8 cellular contexts compared by ENCODE assay signal in the genomic region with DNA sequence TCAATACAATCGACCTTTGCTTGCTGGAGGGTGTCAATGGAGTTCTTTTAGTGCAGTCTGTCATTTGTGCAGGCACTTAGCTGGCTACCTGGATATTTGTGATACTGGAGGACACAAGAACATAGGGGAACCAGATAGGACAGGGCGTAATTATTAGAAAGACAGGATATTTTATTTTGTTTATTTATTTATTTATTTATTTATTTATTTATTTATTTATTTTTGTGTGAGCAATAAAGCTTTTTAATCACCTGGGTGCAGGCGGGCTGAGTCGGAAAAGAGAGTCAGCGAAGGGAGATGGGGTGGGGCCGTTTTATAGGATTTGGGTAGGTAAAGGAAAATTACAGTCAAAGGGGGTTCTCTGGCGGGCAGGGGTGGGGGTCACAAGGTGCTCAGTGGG. TPM values are rescaled to one million over a fixed set of nuclear protein-coding genes. Genes with fewer than 3 reads are reported as not detected.
A peak's percentile ranks its signal among the peaks of the same experiment; 100 is the strongest.
DNase-seq lines count a peak whose midpoint lies in the region; ATAC-seq, FAIRE-seq and TF ChIP-seq lines count a peak whose summit lies in the region.
"Not testable (repeated sequence)": the region's sequence is repeated elsewhere in the genome, so short reads cannot be mapped to it uniquely, and the experiment has no call there.
"Had no signal": no experiment of that assay in that cellular context is flagged by ENCODE, and none has a peak within 500 bp of the region (broad histone marks: within the 10 kb centered on the region; RNA-seq: fewer than 3 reads in every experiment).

No MANE protein-coding gene starts in this region.

- H3K27ac Mint-ChIP-seq in activated T-cell treated with anti-CD3 and anti-CD28 coated beads, Interleukin-2, amount 50 U/mL, for 72 hours: not testable (repeated sequence)

- intact Hi-C loops in PC-9 (cut with micrococcal nuclease; ENCODE audit: unreplicated experiment) (loop anchor here (5.0 to 10.0 kb wide), 6 partner anchors 68 to 1748 kb away; a partner anchor contains a TSS), K562 (cut with micrococcal nuclease) (loop anchor here (5.0 to 10.0 kb wide), 4 partner anchors 212 to 426 kb away; a partner anchor contains a TSS)

- H3K9ac ChIP-seq in DND-41 (ENCODE audit: low read depth, low read length): 0 out of 2 replicates have a peak overlapping the region, but pooled peaks have one; percentile 2
- H3K9ac ChIP-seq in HUES64 (ENCODE audit: low read depth, low read length); K562 (ENCODE audit: insufficient read depth in 1 of 2, low read depth in 2 of 2, low read length in 2 of 2); iPS-15b (ENCODE audit: low read depth, low read length); neural cell (ENCODE audit: low read length): not testable (repeated sequence)

- H4K20me1 ChIP-seq in DND-41 (ENCODE audit: insufficient read depth, low read length) (peaks cover 45% of the 10 kb centered on the region), PC-9 (ENCODE audit: insufficient read depth) (peaks cover 20% of the 10 kb centered on the region), K562 (replicated peaks; ENCODE audit: control insufficient read depth, insufficient read depth, low read length) (peaks cover 14% of the 10 kb centered on the region)
- H4K20me1 ChIP-seq in neural cell (ENCODE audit: insufficient read depth): not testable (repeated sequence)

- H3K4me1 ChIP-seq in DND-41 (ENCODE audit: insufficient read depth, low read length) (peaks cover 51% of the 10 kb centered on the region), HUES64 (ENCODE audit: insufficient read depth, low read length) (peaks cover 23% of the 10 kb centered on the region), PC-9 (replicated peaks; ENCODE audit: insufficient read depth) (peaks cover 15% of the 10 kb centered on the region), K562 (replicated peaks in 1 of 2; ENCODE audit: control insufficient read depth in 2 of 2, insufficient read depth in 2 of 2, low read length in 2 of 2) (peaks cover 5 to 12% of the 10 kb centered on the region in 2 experiments; a peak in 4 of 5 replicates), iPS-15b (ENCODE audit: control insufficient read depth, insufficient read depth, low read length) (peaks cover 15% of the 10 kb centered on the region)

- H3K4me2 ChIP-seq in DND-41 (ENCODE audit: insufficient read depth, low read length): peak overlapping the region; percentile 96
- H3K4me2 ChIP-seq in PC-9: peak overlapping the region; percentile 78; the same call in 1 of the 2 replicates
- H3K4me2 ChIP-seq in K562 (ENCODE audit: insufficient read depth, low read length): peak overlapping the region; percentile 60
- H3K4me2 ChIP-seq in neural cell (ENCODE audit: low read length): not testable (repeated sequence)

- H3K9me1 ChIP-seq in K562 (ENCODE audit: control insufficient read depth, insufficient read depth, low read length): not testable (repeated sequence)

- not testable (repeated sequence) for TF ChIP-seq POLR2A in K562 (conservative IDR thresholded peaks at IDR 0.05)

- H2AFZ ChIP-seq in DND-41 (ENCODE audit: low read depth, low read length); PC-9; K562 (ENCODE audit: low read depth, low read length); neural cell (ENCODE audit: low read depth, low read length): not testable (repeated sequence)

- H3K79me2 ChIP-seq in DND-41 (ENCODE audit: insufficient read depth, low read length) (peaks cover 52% of the 10 kb centered on the region), PC-9 (ENCODE audit: low read depth) (peaks cover 54% of the 10 kb centered on the region), K562 (ENCODE audit: control insufficient read depth, insufficient read depth, low read length) (peaks cover 62% of the 10 kb centered on the region), neural cell (replicated peaks; ENCODE audit: insufficient read depth, low read length) (peaks cover 13% of the 10 kb centered on the region)

- ATAC-seq in DND-41 (ENCODE audit: insufficient read depth, low read depth); activated T-cell treated with anti-CD3 and anti-CD28 coated beads, Interleukin-2, amount 50 U/mL, for 72 hours (replicated peaks in 1 of 2); K562: not testable (repeated sequence)

- H3K9me2 ChIP-seq in PC-9 (ENCODE audit: insufficient read depth); neural cell (ENCODE audit: insufficient read depth, low read length): not testable (repeated sequence)

- CTCF ChIA-PET in PC-9 (lab: Charles Lee); K562 (lab: Yijun Ruan, JAX; ENCODE audit: low intra/inter-chr PET ratio): not testable (repeated sequence)

- H3K36me3 ChIP-seq in DND-41 (ENCODE audit: insufficient read depth, low read length): peaks cover 32% of the 10 kb centered on the region
- peaks cover 51% of the 10 kb centered on the region for H3K36me3 ChIP-seq in HUES64 (ENCODE audit: insufficient read depth, low read length)
- peaks cover 25% of the 10 kb centered on the region for H3K36me3 ChIP-seq in PC-9 (ENCODE audit: low read depth)
- H3K36me3 ChIP-seq in K562 (ENCODE audit: control insufficient read depth, insufficient read depth, low read length): peaks cover 56% of the 10 kb centered on the region
- not testable (repeated sequence) for H3K36me3 ChIP-seq in iPS-15b (ENCODE audit: control insufficient read depth, insufficient read depth, low read length); neural cell (ENCODE audit: insufficient read depth, low read length)

- POLR2A ChIA-PET in PC-9 (lab: Charles Lee; ENCODE audit: unreplicated experiment): not testable (repeated sequence)
- POLR2A ChIA-PET in K562 (lab: Yijun Ruan, JAX): interaction anchor here (0.5 kb wide), 1 partner anchor 260 kb away, joined by 4 read pairs; no protein-coding TSS in a partner anchor

- TF ChIP-seq RAD21 in K562 (CRISPR knock-in tag; conservative IDR thresholded peaks at IDR 0.05 in 1 of 2, IDR thresholded peaks at IDR 0.05 in 1 of 2); neural cell (conservative IDR thresholded peaks at IDR 0.05): not testable (repeated sequence)

- not testable (repeated sequence) for H3K9me3 Mint-ChIP-seq in activated T-cell treated with anti-CD3 and anti-CD28 coated beads, Interleukin-2, amount 50 U/mL, for 72 hours

- peak overlapping the region in 1 of 2 experiments; percentile 95; a peak in 1 of 4 replicates for H3K4me3 ChIP-seq in DND-41 (ENCODE audit: low read depth in 1 of 2, low read length in 2 of 2)
- peak overlapping the region; percentile 87 for H3K4me3 ChIP-seq in HUES64 (ENCODE audit: low read length)
- not testable (repeated sequence) for H3K4me3 ChIP-seq in PC-9
- 0 out of 2 replicates have a peak overlapping the region, but pooled peaks have one; percentile 4 for H3K4me3 ChIP-seq in K562
- peak overlapping the region; percentile 90 for H3K4me3 ChIP-seq in iPS-15b (ENCODE audit: low read depth, low read length)
- H3K4me3 ChIP-seq in neural cell (ENCODE audit: low read length): peak overlapping the region; percentile 87

- not testable (repeated sequence) for H3K36me3 Mint-ChIP-seq in activated T-cell treated with anti-CD3 and anti-CD28 coated beads, Interleukin-2, amount 50 U/mL, for 72 hours (ENCODE audit: insufficient read depth in 2 of 2)

- H3F3A ChIP-seq in PC-9 (ENCODE audit: insufficient read depth, low read depth); neural cell (ENCODE audit: insufficient read depth, low read length, poor library complexity, severe bottlenecking): not testable (repeated sequence)

- not testable (repeated sequence) for H3K27me3 ChIP-seq in DND-41 (ENCODE audit: insufficient read depth, low read length, poor library complexity); HUES64 (ENCODE audit: insufficient read depth, low read length); PC-9 (ENCODE audit: insufficient read depth, low read depth); K562 (ENCODE audit: control insufficient read depth in 2 of 2, insufficient read depth in 2 of 2, low read length in 2 of 2); iPS-15b (ENCODE audit: control insufficient read depth, insufficient read depth, low read length); neural cell (ENCODE audit: insufficient read depth, low read depth, low read length)

- not testable (repeated sequence) for H3K27me3 Mint-ChIP-seq in activated T-cell treated with anti-CD3 and anti-CD28 coated beads, Interleukin-2, amount 50 U/mL, for 72 hours (ENCODE audit: low read depth)

- not testable (repeated sequence) for TF ChIP-seq EP300 in K562 (IDR thresholded peaks at IDR 0.05; ENCODE audit: low read length); neural cell (conservative IDR thresholded peaks at IDR 0.05; ENCODE audit: poor library complexity, severe bottlenecking)

- BruUV-seq in PC-9 (replicated peaks; lab: Mats Ljungman, UMichigan); K562 (replicated peaks; lab: Mats Ljungman, UMichigan): not testable (repeated sequence)

- 72% methylated on average over 7 of the region's 7 CpGs for WGBS in HUES64
- 76% methylated on average over 7 of the region's 7 CpGs for WGBS in K562 (ENCODE audit: insufficient coverage, low coverage, missing lambda C conversion rate)

- not testable (repeated sequence) for FAIRE-seq in K562 (lab: Jason Lieb, UNC)

- H3K4me3 Mint-ChIP-seq in activated T-cell treated with anti-CD3 and anti-CD28 coated beads, Interleukin-2, amount 50 U/mL, for 72 hours: peak overlapping the region; percentile 38 to 67

- TF ChIP-seq CTCF in DND-41 (IDR thresholded peaks at IDR 0.05; ENCODE audit: borderline replicate concordance, extremely low read depth, low read length, poor library complexity, severe bottlenecking); PC-9 (conservative IDR thresholded peaks at IDR 0.05); K562 (IDR thresholded peaks at IDR 0.05 in 2 of 3, conservative IDR thresholded peaks at IDR 0.05 in 1 of 3; ENCODE audit: insufficient read depth in 2 of 3, low read depth in 1 of 3, low read length in 3 of 3); neural cell (IDR thresholded peaks at IDR 0.05; ENCODE audit: poor library complexity, severe bottlenecking): not testable (repeated sequence)

- not testable (repeated sequence) for H3K27ac ChIP-seq in DND-41 (ENCODE audit: low read length); HUES64 (ENCODE audit: low read depth, low read length); PC-9; K562 (ENCODE audit: extremely low read depth, low read depth, low read length); neural cell (ENCODE audit: low read length)

- in situ Hi-C loops in K562 (cut with MboI): not testable (repeated sequence)

- peaks cover 66% of the 10 kb centered on the region for H3K4me1 Mint-ChIP-seq in activated T-cell treated with anti-CD3 and anti-CD28 coated beads, Interleukin-2, amount 50 U/mL, for 72 hours (ENCODE audit: low read depth)

- H3K9me3 ChIP-seq in DND-41 (ENCODE audit: insufficient read depth, low read length, severe bottlenecking); HUES64 (ENCODE audit: insufficient read depth, low read depth, low read length); PC-9 (ENCODE audit: insufficient read depth, low read depth); K562 (replicated peaks; ENCODE audit: control insufficient read depth, insufficient read depth, low read depth, low read length); iPS-15b (ENCODE audit: control insufficient read depth, insufficient read depth, low read length); neural cell (ENCODE audit: low read length): not testable (repeated sequence)

- not testable (repeated sequence) for DNase-seq in DND-41; PC-9; activated T-cell treated with anti-CD3 and anti-CD28 coated beads, Interleukin-2, amount 50 U/mL, for 72 hours; K562 (ENCODE audit: extremely low read depth in 1 of 4, low spot score in 3 of 4)

RNA-seq across cellular contexts. Expression of a gene that starts 4.0 kb away (rescaled TPM):
- 14.8 TPM for polyA plus RNA-seq in HUES64 (2013, experiment 1 of 2)
- 14.2 TPM for polyA plus RNA-seq in HUES64 (2013, experiment 2 of 2)
- total RNA-seq in PC-9 (2021): 5.1 and 6.0 TPM in 2 replicates
- 10 to 100 TPM in 1 of 2 donors, 1 to 10 TPM in 1; 9.2 to 10.6 TPM for total RNA-seq in activated T-cell treated with anti-CD3 and anti-CD28 coated beads, Interleukin-2, amount 50 U/mL, for 72 hours
- 13.7 and 22.5 TPM in 2 replicates for total RNA-seq in K562 (2011; cell fraction: chromatin; rRNA removed; ENCODE audit: low replicate concordance)
- 21.3 and 24.2 TPM in 2 replicates for total RNA-seq in K562 (2011; cell fraction: nucleolus; rRNA removed)
- total RNA-seq in K562 (2011; cell fraction: nucleoplasm; rRNA removed): 18.8 and 20.4 TPM in 2 replicates
- 10.2 and 13.8 TPM in 2 replicates for total RNA-seq in K562 (2014; rRNA removed)
- total RNA-seq in K562 (2014; rRNA removed; fragmentation: Illumina TruSeq; extraction: Trizol): 9.9 and 12.7 TPM in 2 replicates
- 12.1 and 12.5 TPM in 2 replicates for total RNA-seq in K562 (2015; rRNA removed; fragmentation: Illumina TruSeq; extraction: Trizol)
- total RNA-seq in K562 (2021): 17.6 and 20.7 TPM in 2 replicates
- 6.9 and 7.8 TPM in 2 replicates for polyA plus RNA-seq in K562 (2011; rRNA removed)
- polyA plus RNA-seq in K562 (2011; cell fraction: cytosol; rRNA removed): 6.2 and 9.7 TPM in 2 replicates
- 9.7 and 13.4 TPM in 2 replicates for polyA plus RNA-seq in K562 (2011; cell fraction: nucleus; rRNA removed)
- polyA plus RNA-seq in K562 (2012): 6.6 and 11.1 TPM in 2 replicates
- 12.5 and 17.1 TPM in 2 replicates for polyA plus RNA-seq in K562 (2014; fragmentation: Illumina TruSeq; extraction: Trizol)
- 1 to 10 TPM; 4.0 to 6.9 TPM for polyA plus RNA-seq in K562 (2014; fragmentation: Nextera tagmentation; extraction: Ambion mirVana)
- polyA plus RNA-seq in K562 (2014; rRNA removed): 12.2 and 12.7 TPM in 2 replicates
- polyA minus RNA-seq in K562 (2011; rRNA and poly(A)+ RNA removed): 13.0 and 15.1 TPM in 2 replicates
- 7.5 and 11.8 TPM in 2 replicates for polyA minus RNA-seq in K562 (2011; cell fraction: cytosol; rRNA and poly(A)+ RNA removed)
- polyA minus RNA-seq in K562 (2011; cell fraction: nucleus; rRNA and poly(A)+ RNA removed): 17.6 and 24.2 TPM in 2 replicates
- polyA plus RNA-seq in neural cell: 3.8 and 5.1 TPM in 2 replicates
- polyA minus RNA-seq in neural cell: 14.0 and 14.1 TPM in 2 replicates

RNA-seq across cellular contexts. Expression of a gene that starts 33.8 kb away (rescaled TPM):
- polyA plus RNA-seq in HUES64 (2013, experiment 1 of 2): 3.3 TPM
- 6.5 TPM for polyA plus RNA-seq in HUES64 (2013, experiment 2 of 2)
- not detected in 2 replicates for total RNA-seq in PC-9 (2021)
- not detected for total RNA-seq in activated T-cell treated with anti-CD3 and anti-CD28 coated beads, Interleukin-2, amount 50 U/mL, for 72 hours
- not detected in 2 replicates for total RNA-seq in K562 (2011; cell fraction: chromatin; rRNA removed; ENCODE audit: low replicate concordance)
- not detected in 2 replicates for total RNA-seq in K562 (2011; cell fraction: nucleolus; rRNA removed)
- not detected in 2 replicates for total RNA-seq in K562 (2011; cell fraction: nucleoplasm; rRNA removed)
- not detected in 2 replicates for total RNA-seq in K562 (2014; rRNA removed)
- total RNA-seq in K562 (2014; rRNA removed; fragmentation: Illumina TruSeq; extraction: Trizol): not detected in 2 replicates
- total RNA-seq in K562 (2015; rRNA removed; fragmentation: Illumina TruSeq; extraction: Trizol): 0.11 TPM in 1 of 2 replicates, not detected in the other
- not detected in 2 replicates for total RNA-seq in K562 (2021)
- not detected in 2 replicates for polyA plus RNA-seq in K562 (2011; rRNA removed)
- polyA plus RNA-seq in K562 (2011; cell fraction: cytosol; rRNA removed): not detected in 2 replicates
- not detected in 2 replicates for polyA plus RNA-seq in K562 (2011; cell fraction: nucleus; rRNA removed)
- polyA plus RNA-seq in K562 (2012): 0.05 and 0.06 TPM in 2 replicates
- 0.04 TPM in 1 of 2 replicates, not detected in the other for polyA plus RNA-seq in K562 (2014; fragmentation: Illumina TruSeq; extraction: Trizol)
- polyA plus RNA-seq in K562 (2014; fragmentation: Nextera tagmentation; extraction: Ambion mirVana): under 1 TPM in 1 of 2 experiments, not detected in 1; 0.01 TPM
- 0.05 TPM in 1 of 2 replicates, not detected in the other for polyA plus RNA-seq in K562 (2014; rRNA removed)
- polyA minus RNA-seq in K562 (2011; rRNA and poly(A)+ RNA removed): not detected in 2 replicates
- not detected in 2 replicates for polyA minus RNA-seq in K562 (2011; cell fraction: cytosol; rRNA and poly(A)+ RNA removed)
- not detected in 2 replicates for polyA minus RNA-seq in K562 (2011; cell fraction: nucleus; rRNA and poly(A)+ RNA removed)
- polyA plus RNA-seq in neural cell: 0.06 TPM in 2 replicates
- polyA minus RNA-seq in neural cell: 0.35 and 0.49 TPM in 2 replicates
- total RNA-seq: HT-29 had no signal
